1 cellular context compared by ENCODE assay signal in the genomic region with DNA sequence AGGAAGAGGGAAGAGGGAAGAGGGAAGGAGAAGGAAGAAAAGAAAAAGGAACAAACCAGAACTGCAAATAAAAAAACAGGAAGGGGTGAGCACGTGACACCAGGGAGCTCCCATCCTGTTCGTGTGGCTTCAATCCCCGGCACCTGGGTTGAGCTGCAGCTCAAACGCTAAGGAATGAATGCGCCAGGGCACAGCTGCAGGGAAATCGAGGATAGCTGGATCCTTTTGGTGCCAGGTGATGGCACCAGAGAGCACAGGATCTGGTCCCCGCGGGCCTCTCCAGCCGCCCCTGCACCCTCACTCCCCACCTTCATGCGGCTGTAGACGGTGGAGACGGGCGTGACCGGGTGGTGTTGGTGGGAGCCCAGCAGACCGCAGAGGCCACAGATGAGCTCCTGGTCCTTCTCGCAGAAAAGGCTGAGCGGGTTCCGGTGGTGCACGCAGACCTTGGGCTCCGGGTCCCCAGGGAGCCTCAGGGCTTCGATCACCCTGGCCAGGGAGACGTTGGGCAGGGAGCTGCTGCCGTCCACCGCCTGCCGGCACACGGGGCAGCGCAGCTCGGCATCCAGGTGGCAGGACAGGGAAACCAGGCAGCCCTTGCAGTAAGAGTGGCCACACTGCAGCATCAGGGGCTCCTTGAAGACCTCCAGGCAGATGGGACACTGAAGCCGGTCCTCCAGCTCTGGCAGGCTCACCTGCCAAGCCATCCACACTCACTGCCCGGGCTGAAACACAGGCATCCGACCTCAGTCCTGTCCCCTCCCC.
A peak's percentile ranks its signal among the peaks of the same experiment; 100 is the strongest.
TF ChIP-seq lines count a peak whose summit lies in the region.

No MANE protein-coding gene starts in this region.

TF ChIP-seq in HEK293, 187 proteins besides CTCF, POLR2A, EP300 and RAD21 (continued from another document):
- TF ChIP-seq ZNF366 (tag by site-specific recombination; conservative IDR thresholded peaks at IDR 0.05) (peak; percentile 46; the same call in 1 of the 2 replicates), ZNF654 (tag by site-specific recombination; IDR thresholded peaks at IDR 0.05; ENCODE audit: low read depth) (peak; percentile 37)
